Comparison of ENCODE assay signal across 8 cellular contexts in genomic region chr4:17781072-17781830, GRCh38. TPM values are rescaled to one million over a fixed set of nuclear protein-coding genes. Genes with fewer than 3 reads are reported as not detected.
A peak's percentile ranks its signal among the peaks of the same experiment; 100 is the strongest.
DNase-seq lines count a peak whose midpoint lies in the region; ATAC-seq, FAIRE-seq and TF ChIP-seq lines count a peak whose summit lies in the region.

Gene FAM184B, minus strand, starts transcription at chr4:17781621. Its CDS starts 322 bp downstream, at chr4:17781299.

- H3K27ac ChIP-seq in RWPE2 (ENCODE audit: poor library complexity, severe bottlenecking) (no peak within 1 kb of the TSS), neuronal stem cell (replicated peaks; ENCODE audit: low read length) (no peak within 1 kb of the TSS)

- TF ChIP-seq CTCF in RWPE2 (IDR thresholded peaks at IDR 0.05; ENCODE audit: poor library complexity, severe bottlenecking) (no peak), fibroblast of pulmonary artery (IDR thresholded peaks at IDR 0.05; ENCODE audit: low read length, missing control alignments) (no peak)

- no peak within 1 kb of the TSS for H2BK15ac ChIP-seq in neuronal stem cell (ENCODE audit: low read length)

- H2AFZ ChIP-seq in neuronal stem cell (ENCODE audit: low read length) = peak within 1 kb of the TSS; percentile 93

- no CpG with 5 or more reads among the region's 75 CpGs for WGBS in neuronal stem cell (ENCODE audit: extremely low coverage in 2 of 2, insufficient read length in 2 of 2, insufficient replicate concordance in 1 of 2), 2 donors

- no peak within 1 kb of the TSS for H2BK12ac ChIP-seq in neuronal stem cell (ENCODE audit: low read length)

- peak within 1 kb of the TSS; percentile 80 for H3K23ac ChIP-seq in neuronal stem cell (ENCODE audit: low read depth, low read length, poor library complexity)

- ATAC-seq in RWPE2 (ENCODE audit: low read depth) = peak; percentile 42; the same call in 2 of the 3 replicates
- no peak for ATAC-seq in HG02623 (IDR thresholded peaks at IDR 0.05; ENCODE audit: unreplicated experiment)
- no peak for ATAC-seq in HG03571 (IDR thresholded peaks at IDR 0.05; ENCODE audit: unreplicated experiment)

- H3K4me3 ChIP-seq in RWPE2 (ENCODE audit: severe bottlenecking) (peak within 1 kb of the TSS; percentile 8), fibroblast of pulmonary artery (replicated peaks; ENCODE audit: low read depth, low read length) (peak within 1 kb of the TSS; percentile 47), neuronal stem cell (ENCODE audit: low read length in 2 of 2) (peak within 1 kb of the TSS; percentile 30 to 70)

- DNase-seq in EH (ENCODE audit: low read depth) (peak; percentile 13), RWPE2 (ENCODE audit: low spot score) (no peak), fibroblast of pulmonary artery (ENCODE audit: low read depth) (no peak), neuronal stem cell (ENCODE audit: low spot score) (peak; percentile 30), GM19239 (ENCODE audit: insufficient read length, low spot score) (no peak), NCI-H128 (lab: John Stamatoyannopoulos, UW; ENCODE audit: unreplicated experiment) (no peak)

- H3K79me1 ChIP-seq in neuronal stem cell (ENCODE audit: low read depth, low read length) = no peaks in the 10 kb centered on the region

- peak within 1 kb of the TSS; percentile 88 for H3K9ac ChIP-seq in neuronal stem cell (ENCODE audit: low read depth, low read length, poor library complexity)

- no peak within 1 kb of the TSS for H4K8ac ChIP-seq in neuronal stem cell (ENCODE audit: low read depth, low read length)

- peak within 1 kb of the TSS; percentile 8 for H2BK120ac ChIP-seq in neuronal stem cell (ENCODE audit: low read depth, low read length)

- no peaks in the 10 kb centered on the region for H3K9me3 ChIP-seq in RWPE2 (ENCODE audit: severe bottlenecking)
- H3K9me3 ChIP-seq in neuronal stem cell (replicated peaks in 1 of 2; ENCODE audit: control insufficient read depth in 2 of 2, insufficient read depth in 1 of 2, low read depth in 1 of 2, low read length in 2 of 2) = no peaks in the 10 kb centered on the region

- peak within 1 kb of the TSS; percentile 85 for H3K18ac ChIP-seq in neuronal stem cell (ENCODE audit: low read length)

- H3K4me1 ChIP-seq in RWPE2 (ENCODE audit: insufficient read depth, poor library complexity, severe bottlenecking) = no peaks in the 10 kb centered on the region
- H3K4me1 ChIP-seq in neuronal stem cell (ENCODE audit: control insufficient read depth in 2 of 2, insufficient read depth in 1 of 2, low read depth in 1 of 2, low read length in 2 of 2) = peaks cover 0 to 21% of the 10 kb centered on the region in 2 donors

- no peak within 1 kb of the TSS for H4K91ac ChIP-seq in neuronal stem cell (ENCODE audit: low read depth, low read length, poor library complexity)

- FAIRE-seq in GM19239 (lab: Jason Lieb, UNC) = no peak

- no peak within 1 kb of the TSS for H2BK5ac ChIP-seq in neuronal stem cell (ENCODE audit: low read length)

- H3K36me3 ChIP-seq in RWPE2 (ENCODE audit: low read depth) (no peaks in the 10 kb centered on the region), neuronal stem cell (replicated peaks in 1 of 2; ENCODE audit: control insufficient read depth in 2 of 2, insufficient read depth in 2 of 2, low read length in 2 of 2) (no peaks in the 10 kb centered on the region)

- H3K4ac ChIP-seq in neuronal stem cell (ENCODE audit: low read length) = no peak within 1 kb of the TSS

- peak within 1 kb of the TSS; percentile 100 for H3K14ac ChIP-seq in neuronal stem cell (ENCODE audit: low read length)

- H3K4me2 ChIP-seq in neuronal stem cell (ENCODE audit: insufficient read depth, low read length, poor library complexity, severe bottlenecking) = peak within 1 kb of the TSS; percentile 99

- no peak within 1 kb of the TSS for H2AK5ac ChIP-seq in neuronal stem cell (ENCODE audit: low read depth, low read length)

- H3K27me3 ChIP-seq in RWPE2 (ENCODE audit: insufficient read depth, poor library complexity, severe bottlenecking) (peaks cover 35% of the 10 kb centered on the region), neuronal stem cell (ENCODE audit: control insufficient read depth in 3 of 3, insufficient read depth in 3 of 3, low read depth in 1 of 3, low read length in 3 of 3) (peaks cover 2 to 38% (median 25%) of the 10 kb centered on the region in 3 experiments)

RNA-seq across cellular contexts. Expression of gene FAM184B, which starts in this region (rescaled TPM):
- polyA plus RNA-seq in neuronal stem cell (2013, experiment 1 of 2) = 0.01 TPM
- polyA plus RNA-seq in neuronal stem cell (2013, experiment 2 of 2) = 0.01 TPM

Comparison
In these comparisons a context has a peak if more than half of its experiments do, and no peak if none do; other contexts are left out.
1. DNase-seq: peak in EH (single experiment) and neuronal stem cell (single experiment); none in RWPE2 (single experiment), fibroblast of pulmonary artery (single experiment), GM19239 (single experiment) and NCI-H128 (single experiment).
2. Peak in every context shown above with its lines, with median percentiles within 50 percentile points of each other: H3K4me3 ChIP-seq.